8 cellular contexts compared by ENCODE assay signal in the genomic region with DNA sequence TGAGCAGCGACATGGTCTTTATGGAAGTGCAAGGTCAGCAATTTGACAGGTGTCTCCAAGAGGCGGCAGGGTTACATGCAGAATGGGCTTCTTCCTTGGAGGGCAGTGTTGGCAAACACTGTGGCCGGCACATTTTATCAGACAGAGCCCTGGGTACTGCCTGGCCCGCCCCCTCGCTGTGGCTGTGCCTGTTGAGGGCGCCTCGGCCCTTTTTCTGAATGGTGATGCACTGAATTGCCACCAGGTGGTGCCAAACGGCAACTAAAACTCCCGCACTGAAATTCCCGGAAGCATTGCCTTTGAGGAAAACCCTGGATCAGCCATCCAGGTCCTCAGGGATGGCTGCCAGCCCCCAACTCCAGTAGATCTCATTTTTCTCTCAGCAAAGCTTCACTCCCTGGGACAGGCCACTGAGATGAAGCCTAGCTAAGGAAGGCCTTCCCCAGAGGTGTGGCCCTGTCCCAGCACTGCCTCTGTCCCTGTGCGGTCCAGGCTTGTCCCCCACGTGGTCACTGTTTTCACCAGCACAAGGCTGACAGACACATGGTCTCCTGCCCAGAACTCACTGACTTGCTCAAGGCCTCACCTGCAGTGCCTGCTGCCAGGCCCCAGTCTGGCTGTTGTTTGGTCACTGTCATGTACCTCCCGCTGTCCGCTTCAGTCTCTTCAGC.
DNase-seq lines count a peak whose midpoint lies in the region; ATAC-seq, FAIRE-seq and TF ChIP-seq lines count a peak whose summit lies in the region.

No MANE protein-coding gene starts in this region.

- no peaks in the 10 kb centered on the region for H3K9me3 ChIP-seq in MG63
- no peaks in the 10 kb centered on the region for H3K9me3 ChIP-seq in SJSA1 (replicated peaks)
- no peaks in the 10 kb centered on the region for H3K9me3 ChIP-seq in adrenal gland (replicated peaks in 1 of 3)
- H3K9me3 ChIP-seq in cardiac muscle cell (ENCODE audit: low read depth), result no peaks in the 10 kb centered on the region

- peaks cover 9% of the 10 kb centered on the region for H3K36me3 Mint-ChIP-seq in progenitor cell of endocrine pancreas (ENCODE audit: insufficient read depth)

- no peak overlapping the region for H3K4me3 ChIP-seq in MG63
- no peak overlapping the region for H3K4me3 ChIP-seq in SJSA1
- H3K4me3 ChIP-seq in adrenal gland, result no peak overlapping the region
- no peak overlapping the region for H3K4me3 ChIP-seq in cardiac muscle cell

- FAIRE-seq in GM19239 (lab: Jason Lieb, UNC), result peak; percentile 81

- no peak for TF ChIP-seq POLR2A in adrenal gland (IDR thresholded peaks at IDR 0.05)

- 22 to 39% (median 23%) methylated on average over 9 to 14 of the region's 14 CpGs for WGBS in adrenal gland, 4 donors

- no peaks in the 10 kb centered on the region for H3K27me3 ChIP-seq in MG63
- no peaks in the 10 kb centered on the region for H3K27me3 ChIP-seq in SJSA1 (replicated peaks)
- H3K27me3 ChIP-seq in adrenal gland, result no peaks in the 10 kb centered on the region
- no peaks in the 10 kb centered on the region for H3K27me3 ChIP-seq in cardiac muscle cell

- peak; percentile 91 for DNase-seq in AG20443 (ENCODE audit: low spot score)
- peak; percentile 61 for DNase-seq in GM19239 (ENCODE audit: insufficient read length, low spot score)
- DNase-seq in MG63, result peak; percentile 56
- DNase-seq in SJSA1 (ENCODE audit: low read depth in 1 of 2, low spot score in 2 of 2), result peak; percentile 53 to 62
- DNase-seq in adrenal gland, result peak; percentile 81 to 93 (median 92)
- peak; percentile 78 to 84 for DNase-seq in cardiac muscle cell (ENCODE audit: low read depth in 1 of 2, low spot score in 1 of 2)
- DNase-seq in progenitor cell of endocrine pancreas (ENCODE audit: low spot score, unreplicated experiment), result peak; percentile 50

- TF ChIP-seq CTCF in adrenal gland (IDR thresholded peaks at IDR 0.05), result peak; percentile 93 to 98 (median 96)
- TF ChIP-seq CTCF in cardiac muscle cell (IDR thresholded peaks at IDR 0.05; ENCODE audit: low read depth, low read length), result peak; percentile 87
- TF ChIP-seq CTCF in progenitor cell of endocrine pancreas (IDR thresholded peaks at IDR 0.05; ENCODE audit: unreplicated experiment), result peak; percentile 97

- intact Hi-C loops in adrenal gland (cut with DNase I), result loop anchor here in 1 of 2 donors (2.0 kb wide), 1 partner anchor 95 kb away; no protein-coding TSS in a partner anchor

- H3K27ac Mint-ChIP-seq in progenitor cell of endocrine pancreas, result no peak overlapping the region

- H3K27ac ChIP-seq in SJSA1 (no peak overlapping the region), adrenal gland (peak overlapping the region in 3 of 5 donors; percentile 44 to 73 (median 56)), cardiac muscle cell (no peak overlapping the region)

- no peak overlapping the region for H3K4me3 Mint-ChIP-seq in progenitor cell of endocrine pancreas (ENCODE audit: low read depth)

- ATAC-seq in HG03108 (IDR thresholded peaks at IDR 0.05; ENCODE audit: unreplicated experiment), result no peak

- no peaks in the 10 kb centered on the region for H3K9me3 Mint-ChIP-seq in progenitor cell of endocrine pancreas (ENCODE audit: low read depth)

- H3K4me1 Mint-ChIP-seq in progenitor cell of endocrine pancreas (ENCODE audit: low read depth), result peaks cover 6% of the 10 kb centered on the region

- H3K27me3 Mint-ChIP-seq in progenitor cell of endocrine pancreas, result no peaks in the 10 kb centered on the region

- H3K36me3 ChIP-seq in MG63, result peaks cover 30% of the 10 kb centered on the region
- peaks cover 46% of the 10 kb centered on the region for H3K36me3 ChIP-seq in SJSA1
- H3K36me3 ChIP-seq in adrenal gland (replicated peaks in 1 of 2), result peaks cover 0 to 32% of the 10 kb centered on the region in 2 donors
- H3K36me3 ChIP-seq in cardiac muscle cell, result peaks cover 18% of the 10 kb centered on the region

- H3K4me1 ChIP-seq in SJSA1 (replicated peaks), result no peaks in the 10 kb centered on the region
- peaks cover 8 to 12% of the 10 kb centered on the region in 2 donors for H3K4me1 ChIP-seq in adrenal gland (replicated peaks in 1 of 2)
- peaks cover 9% of the 10 kb centered on the region for H3K4me1 ChIP-seq in cardiac muscle cell (ENCODE audit: low read depth)

Comparison
In these comparisons a context has a peak if more than half of its experiments do, and no peak if none do; other contexts are left out.
1. H3K27ac ChIP-seq: peak in adrenal gland (3 of 5); none in SJSA1 (single experiment) and cardiac muscle cell (single experiment).
2. Peak in every context shown above with its lines, with median percentiles within 50 percentile points of each other: DNase-seq and CTCF ChIP-seq.